22 cellular contexts compared by ENCODE assay signal in the genomic region with DNA sequence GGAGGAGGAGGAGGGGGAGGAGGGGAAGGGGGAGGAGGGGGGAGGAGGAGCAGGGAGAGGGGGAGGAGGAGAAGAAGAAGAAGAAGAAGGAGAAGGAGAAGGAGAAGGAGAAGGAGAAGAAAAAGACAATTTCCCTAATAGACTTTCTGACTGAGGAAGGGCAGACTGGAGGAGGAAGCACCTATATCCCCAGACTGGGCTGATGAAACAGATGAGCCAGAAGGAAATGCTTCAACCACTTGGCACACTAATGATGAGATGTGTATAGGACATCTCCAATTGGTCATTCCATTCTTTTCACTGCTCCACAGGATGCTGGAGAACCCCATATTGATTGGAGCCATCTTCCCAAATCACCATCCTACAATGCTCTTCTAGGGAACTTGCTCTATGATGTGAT.
"Had no signal": no experiment of that assay in that cellular context is flagged by ENCODE, and none has a peak within 500 bp of the region (broad histone marks: within the 10 kb centered on the region; RNA-seq: fewer than 3 reads in every experiment).

No MANE protein-coding gene starts in this region.

- H3K4me1 ChIP-seq: breast epithelium, Peyer's patch had no signal

- H3K9me3 ChIP-seq: breast epithelium, Peyer's patch had no signal

- DNase-seq: activated B cell treated with CpG ODN at 0.5 μM for 24 hours; activated CD4-positive, alpha-beta memory T cell treated with anti-CD3 and anti-CD28 coated beads for 36 hours; activated CD4-positive, alpha-beta T cell treated with anti-CD3 and anti-CD28 coated beads, Interleukin-2, amount 10 ng/mL, durations not matched to agents 7 days and 5 days; activated CD8-positive, alpha-beta memory T cell treated with anti-CD3 and anti-CD28 coated beads, Interleukin-2, amount 50 U/mL, for 48 hours; activated naive CD4-positive, alpha-beta T cell; activated T-cell treated with anti-CD3 and anti-CD28 coated beads, Interleukin-2, amount 50 U/mL, for 1 hour; aorta; caudate nucleus; KG1; NCI-H1092 treated with DMSO at 0.1 percent for 48 hours; NCI-H1436; NCI-H1694 treated with DMSO at 0.1 percent for 48 hours; NCI-H2029 treated with DMSO at 0.1 percent for 48 hours; NCI-H510A treated with DMSO at 0.1 percent for 48 hours; NCI-H69; NK-92 treated with Interleukin-12 subunit alpha and Interleukin-12 subunit beta, amount 100 ng/mL, for 24 hours; OCI-M1; Peyer's patch; SHP77 treated with DMSO at 0.1 percent for 48 hours; T-helper 17 cell; T-helper 9 cell had no signal

- H3K4me3 ChIP-seq: breast epithelium, Peyer's patch had no signal

- H3K36me3 ChIP-seq: breast epithelium, Peyer's patch had no signal

- ATAC-seq: T-helper 17 cell had no signal

- H3K27me3 ChIP-seq: breast epithelium, Peyer's patch had no signal

- H3K27ac ChIP-seq: breast epithelium, Peyer's patch had no signal
